12 cellular contexts compared by ENCODE assay signal in the genomic region with DNA sequence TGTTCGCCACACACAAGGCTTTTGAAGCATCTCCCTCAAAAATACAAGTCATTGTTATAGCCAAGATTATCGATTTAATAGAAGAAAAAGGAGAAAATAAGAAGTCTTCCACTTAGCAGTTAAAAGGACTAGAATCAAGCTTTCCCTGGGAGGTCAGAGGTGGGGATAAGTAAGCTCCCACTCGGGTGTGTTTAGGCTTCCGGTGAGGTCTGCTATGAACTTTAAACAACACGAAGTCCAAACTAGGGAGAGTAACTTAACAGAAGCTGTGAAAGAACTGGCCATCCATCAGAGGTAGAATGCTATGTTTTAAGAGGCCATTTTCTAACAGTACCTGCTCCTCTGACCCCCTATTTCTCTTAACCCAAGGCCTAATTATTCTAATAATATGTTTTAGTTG.
DNase-seq lines count a peak whose midpoint lies in the region; ATAC-seq, FAIRE-seq and TF ChIP-seq lines count a peak whose summit lies in the region.
"Had no signal": no experiment of that assay in that cellular context is flagged by ENCODE, and none has a peak within 500 bp of the region (broad histone marks: within the 10 kb centered on the region; RNA-seq: fewer than 3 reads in every experiment).

No MANE protein-coding gene starts in this region.

- WGBS in HepG2 (ENCODE audit: low lambda C conversion rate) = 20% methylated on average over 5 of the region's 5 CpGs
- WGBS in tibial nerve, 2 donors = 30 to 37% methylated on average over 5 of the region's 5 CpGs

- intact Hi-C loops in left ventricle myocardium inferior (cut with micrococcal nuclease) = no loop called here
- intact Hi-C loops in Right ventricle myocardium superior (cut with DNase I) = no loop called here
- intact Hi-C loops in activated CD4-positive, alpha-beta memory T cell treated with anti-CD3 and anti-CD28 coated beads for 36 hours (cut with micrococcal nuclease) = no loop called here
- intact Hi-C loops in HepG2 (cut with micrococcal nuclease; ENCODE audit: unreplicated experiment) = loop anchor here (2.0 to 10.0 kb wide), 2 partner anchors 96 to 168 kb away; no protein-coding TSS in a partner anchor

- peak; percentile 80 for FAIRE-seq in HepG2 (lab: Jason Lieb, UNC)

- H3K4me2 ChIP-seq in HepG2 (ENCODE audit: low read depth, low read length) = peak overlapping the region; percentile 72

- CTCF ChIA-PET in activated CD4-positive, alpha-beta memory T cell treated with anti-CD3 and anti-CD28 coated beads for 36 hours (lab: Charles Lee) = interaction anchor here (0.9 to 2.9 kb wide), 5 partner anchors 43 to 178 kb away, joined by 3 to 10 read pairs (median 5); no protein-coding TSS in a partner anchor
- CTCF ChIA-PET in HepG2 (lab: Yijun Ruan, JAX; ENCODE audit: low intra/inter-chr PET ratio, low total read pairs) = no interaction called here

- in situ Hi-C loops in HepG2 (cut with HindIII; ENCODE audit: extremely low pct_ligation_motif_present, low pct_unique_long_range_greater_than_20kb) = no loop called here

- H3K79me2 ChIP-seq in HepG2 (ENCODE audit: insufficient read depth, low read length) = no peaks in the 10 kb centered on the region

- peaks cover 23% of the 10 kb centered on the region for H3K36me3 Mint-ChIP-seq in activated CD4-positive, alpha-beta memory T cell treated with anti-CD3 and anti-CD28 coated beads for 36 hours

- H3K9me3 ChIP-seq in left ventricle myocardium inferior (replicated peaks) (no peaks in the 10 kb centered on the region), HepG2 (ENCODE audit: low read length) (no peaks in the 10 kb centered on the region), tibial nerve (no peaks in the 10 kb centered on the region)
- H3K9me3 ChIP-seq: BE2C had no signal

- peak overlapping the region; percentile 47 for H3K4me3 ChIP-seq in left ventricle myocardium inferior
- H3K4me3 ChIP-seq in HepG2 (replicated peaks in 1 of 3; ENCODE audit: insufficient read depth in 1 of 3, low read depth in 2 of 3, low read length in 3 of 3) = peak overlapping the region in 2 of 3 experiments; percentile 38 to 48; a peak in 3 of 6 replicates
- no peak overlapping the region for H3K4me3 ChIP-seq in tibial nerve

- H3K27ac ChIP-seq in left ventricle myocardium inferior (replicated peaks) (peak overlapping the region; percentile 77), HepG2 (ENCODE audit: extremely low read length, insufficient read depth, low read length) (peak overlapping the region; percentile 83), tibial nerve (peak overlapping the region; percentile 33 to 78 (median 72))

- H3K9ac ChIP-seq in HepG2 (ENCODE audit: insufficient read depth, low read depth, low read length) = no peak overlapping the region

- peaks cover 4% of the 10 kb centered on the region for H3K9me3 Mint-ChIP-seq in activated CD4-positive, alpha-beta memory T cell treated with anti-CD3 and anti-CD28 coated beads for 36 hours

- TF ChIP-seq POLR2A in HepG2 (IDR thresholded peaks at IDR 0.05; ENCODE audit: insufficient read depth in 1 of 2, low read depth in 2 of 2, low read length in 2 of 2) (no peak), tibial nerve (IDR thresholded peaks at IDR 0.05) (no peak)

- BruUV-seq in HepG2 (replicated peaks; lab: Mats Ljungman, UMichigan) = no TSS peak

- POLR2A ChIA-PET in activated CD4-positive, alpha-beta memory T cell treated with anti-CD3 and anti-CD28 coated beads for 36 hours (lab: Charles Lee) = interaction anchor here (0.5 to 0.9 kb wide), 2 partner anchors 60 to 82 kb away, joined by 3 read pairs; no protein-coding TSS in a partner anchor
- POLR2A ChIA-PET in HepG2 (lab: Yijun Ruan, JAX) = interaction anchor here (1.0 to 3.2 kb wide), 5 partner anchors 10 to 215 kb away, joined by 3 to 13 read pairs (median 6); a partner anchor contains a TSS

- H3K4me1 Mint-ChIP-seq in activated CD4-positive, alpha-beta memory T cell treated with anti-CD3 and anti-CD28 coated beads for 36 hours (ENCODE audit: low read depth) = peaks cover 81% of the 10 kb centered on the region

- TF ChIP-seq RAD21 in HepG2 (CRISPR knock-in tag; IDR thresholded peaks at IDR 0.05) = no peak

- peak overlapping the region; percentile 6 for H3K4me3 Mint-ChIP-seq in activated CD4-positive, alpha-beta memory T cell treated with anti-CD3 and anti-CD28 coated beads for 36 hours

- no peak for TF ChIP-seq CTCF in left ventricle myocardium inferior (IDR thresholded peaks at IDR 0.05; ENCODE audit: borderline replicate concordance)
- no peak for TF ChIP-seq CTCF in HepG2 (CRISPR knock-in tag; IDR thresholded peaks at IDR 0.05)
- no peak for TF ChIP-seq CTCF in tibial nerve (IDR thresholded peaks at IDR 0.05)

- H3K27me3 ChIP-seq in left ventricle myocardium inferior (ENCODE audit: low read depth) (no peaks in the 10 kb centered on the region), HepG2 (ENCODE audit: control insufficient read depth in 1 of 2, insufficient read depth in 2 of 2, low read length in 2 of 2) (no peaks in the 10 kb centered on the region), tibial nerve (no peaks in the 10 kb centered on the region)
- H3K27me3 ChIP-seq: BE2C had no signal

- H3K36me3 ChIP-seq in left ventricle myocardium inferior (peaks cover 9% of the 10 kb centered on the region), HepG2 (replicated peaks in 1 of 2; ENCODE audit: control insufficient read depth in 1 of 2, insufficient read depth in 2 of 2, low read length in 2 of 2) (peaks cover 5 to 25% of the 10 kb centered on the region in 2 experiments), tibial nerve (peaks cover 0 to 25% (median 0%) of the 10 kb centered on the region in 3 donors)

- no peak for ATAC-seq in Right ventricle myocardium superior (ENCODE audit: poor library complexity)
- ATAC-seq in HepG2 = peak; percentile 86
- ATAC-seq: Panc1 had no signal

- H3K27me3 Mint-ChIP-seq in activated CD4-positive, alpha-beta memory T cell treated with anti-CD3 and anti-CD28 coated beads for 36 hours = no peaks in the 10 kb centered on the region

- peak overlapping the region; percentile 83 for H3K27ac Mint-ChIP-seq in activated CD4-positive, alpha-beta memory T cell treated with anti-CD3 and anti-CD28 coated beads for 36 hours

- H4K20me1 ChIP-seq in HepG2 (ENCODE audit: insufficient read depth, low read length) = no peaks in the 10 kb centered on the region

- TF ChIP-seq EP300 in HepG2 (IDR thresholded peaks at IDR 0.05; ENCODE audit: low read depth in 2 of 2, low read length in 2 of 2) (0 out of 4 replicates have a peak, but pooled peaks of 1 of the 2 experiments have one; percentile 45), HepG2 (CRISPR knock-in tag; IDR thresholded peaks at IDR 0.05; ENCODE audit: borderline replicate concordance) (no peak), tibial nerve (IDR thresholded peaks at IDR 0.05) (no peak)

- DNase-seq in left ventricle myocardium inferior = no peak
- DNase-seq in Right ventricle myocardium superior = no peak
- DNase-seq in activated CD4-positive, alpha-beta memory T cell treated with anti-CD3 and anti-CD28 coated beads for 36 hours = no peak
- DNase-seq in HepG2 (ENCODE audit: low spot score) = peak; percentile 72
- no peak for DNase-seq in tibial nerve (ENCODE audit: low spot score in 2 of 2)
- no peak for DNase-seq in NCI-H2107 treated with DMSO at 0.1 percent for 48 hours (lab: John Stamatoyannopoulos, UW; ENCODE audit: unreplicated experiment)
- no peak for DNase-seq in middle frontal gyrus (ENCODE audit: extremely low spot score, low spot score)
- DNase-seq in occipital lobe (lab: John Stamatoyannopoulos, UW) = no peak
- DNase-seq: activated CD8-positive, alpha-beta memory T cell treated with anti-CD3 and anti-CD28 coated beads, Interleukin-2, amount 50 U/mL, for 4 hours; BE2C; stimulated activated CD4-positive, alpha-beta T cell treated with anti-CD3 and anti-CD28 coated beads, Interleukin-2, amount 100 ng/mL, for 24 hours had no signal

- no peak overlapping the region for H2AFZ ChIP-seq in HepG2 (ENCODE audit: low read length)

- H3K4me1 ChIP-seq in left ventricle myocardium inferior (peaks cover 67% of the 10 kb centered on the region), HepG2 (ENCODE audit: insufficient read depth, low read length) (peaks cover 60% of the 10 kb centered on the region), tibial nerve (peaks cover 0 to 53% (median 24%) of the 10 kb centered on the region in 4 donors)

TF ChIP-seq in HepG2, 621 proteins besides CTCF, POLR2A, EP300 and RAD21 (continues in another document):
- TF ChIP-seq FOXP1 (IDR thresholded peaks at IDR 0.05) (no peak), FOXP1 (CRISPR knock-in tag; IDR thresholded peaks at IDR 0.05) (peak; percentile 49; the same call in 1 of the 2 replicates), TEAD3 (CRISPR knock-in tag; optimal IDR thresholded peaks at IDR 0.05; ENCODE audit: borderline replicate concordance) (peak; percentile 33), BRD4 (CRISPR knock-in tag; IDR thresholded peaks at IDR 0.05) (no peak), HNF4A (CRISPR knock-in tag; IDR thresholded peaks at IDR 0.05) (peak; percentile 84), SMAD9 (CRISPR knock-in tag; IDR thresholded peaks at IDR 0.05) (no peak), NR2F1 (CRISPR knock-in tag; IDR thresholded peaks at IDR 0.05) (peak; percentile 21 to 60; a peak in 3 of 4 replicates)
- TF ChIP-seq, protein P1, sequence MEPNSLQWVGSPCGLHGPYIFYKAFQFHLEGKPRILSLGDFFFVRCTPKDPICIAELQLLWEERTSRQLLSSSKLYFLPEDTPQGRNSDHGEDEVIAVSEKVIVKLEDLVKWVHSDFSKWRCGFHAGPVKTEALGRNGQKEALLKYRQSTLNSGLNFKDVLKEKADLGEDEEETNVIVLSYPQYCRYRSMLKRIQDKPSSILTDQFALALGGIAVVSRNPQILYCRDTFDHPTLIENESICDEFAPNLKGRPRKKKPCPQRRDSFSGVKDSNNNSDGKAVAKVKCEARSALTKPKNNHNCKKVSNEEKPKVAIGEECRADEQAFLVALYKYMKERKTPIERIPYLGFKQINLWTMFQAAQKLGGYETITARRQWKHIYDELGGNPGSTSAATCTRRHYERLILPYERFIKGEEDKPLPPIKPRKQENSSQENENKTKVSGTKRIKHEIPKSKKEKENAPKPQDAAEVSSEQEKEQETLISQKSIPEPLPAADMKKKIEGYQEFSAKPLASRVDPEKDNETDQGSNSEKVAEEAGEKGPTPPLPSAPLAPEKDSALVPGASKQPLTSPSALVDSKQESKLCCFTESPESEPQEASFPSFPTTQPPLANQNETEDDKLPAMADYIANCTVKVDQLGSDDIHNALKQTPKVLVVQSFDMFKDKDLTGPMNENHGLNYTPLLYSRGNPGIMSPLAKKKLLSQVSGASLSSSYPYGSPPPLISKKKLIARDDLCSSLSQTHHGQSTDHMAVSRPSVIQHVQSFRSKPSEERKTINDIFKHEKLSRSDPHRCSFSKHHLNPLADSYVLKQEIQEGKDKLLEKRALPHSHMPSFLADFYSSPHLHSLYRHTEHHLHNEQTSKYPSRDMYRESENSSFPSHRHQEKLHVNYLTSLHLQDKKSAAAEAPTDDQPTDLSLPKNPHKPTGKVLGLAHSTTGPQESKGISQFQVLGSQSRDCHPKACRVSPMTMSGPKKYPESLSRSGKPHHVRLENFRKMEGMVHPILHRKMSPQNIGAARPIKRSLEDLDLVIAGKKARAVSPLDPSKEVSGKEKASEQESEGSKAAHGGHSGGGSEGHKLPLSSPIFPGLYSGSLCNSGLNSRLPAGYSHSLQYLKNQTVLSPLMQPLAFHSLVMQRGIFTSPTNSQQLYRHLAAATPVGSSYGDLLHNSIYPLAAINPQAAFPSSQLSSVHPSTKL (CRISPR knock-in tag; IDR thresholded peaks at IDR 0.05) = peak; percentile 62

Comparison
In these comparisons a context has a peak if more than half of its experiments do, and no peak if none do; other contexts are left out.
1. H3K4me3 ChIP-seq: peak in left ventricle myocardium inferior (single experiment) and HepG2 (2 of 3); none in tibial nerve (0 of 4).
2. Peak in every context shown above with its lines, with median percentiles within 50 percentile points of each other: H3K27ac ChIP-seq.